ENCODE assay signal across 19 cellular contexts in genomic region chr4:152735918-152736305, GRCh38.
"Had no signal": no experiment of that assay in that cellular context is flagged by ENCODE, and none has a peak within 500 bp of the region (broad histone marks: within the 10 kb centered on the region; RNA-seq: fewer than 3 reads in every experiment).

No MANE protein-coding gene starts in this region.

- H3K4me3 Mint-ChIP-seq: activated B cell treated with CpG ODN at 0.5 μM for 24 hours; activated CD4-positive, alpha-beta T cell treated with anti-CD3 and anti-CD28 coated beads, Interleukin-2, amount 10 ng/mL, durations not matched to agents 24 days and 14 days; activated CD8-positive, alpha-beta memory T cell treated with anti-CD3 and anti-CD28 coated beads, Interleukin-2, amount 10 ng/mL, durations not matched to agents 7 days and 5 days; activated naive CD4-positive, alpha-beta T cell treated with anti-CD3 and anti-CD28 coated beads, Interleukin-2, amount 50 U/mL, for 24 hours; activated T-cell treated with anti-CD3 and anti-CD28 coated beads, Interleukin-2, amount 50 U/mL, for 24 hours; activated T-helper 1 cell treated with anti-CD3 and anti-CD28 coated beads, Interleukin-12 subunit alpha, Interleukin-12 subunit beta, Interleukin-2, Interleukin-4 antibody, amounts not matched to agents 30 ng/mL and 10 ng/mL and 1 ng/mL, durations not matched to agents 14 hours and 24 hours and 36 hours; central memory CD8-positive, alpha-beta T cell; T-helper 17 cell had no signal

- H3K4me1 Mint-ChIP-seq: activated naive CD4-positive, alpha-beta T cell treated with anti-CD3 and anti-CD28 coated beads, Interleukin-2, amount 50 U/mL, for 24 hours had no signal

- H3K9me3 Mint-ChIP-seq: activated B cell treated with CpG ODN at 0.5 μM for 24 hours; activated CD4-positive, alpha-beta T cell treated with anti-CD3 and anti-CD28 coated beads, Interleukin-2, amount 10 ng/mL, durations not matched to agents 24 days and 14 days; activated naive CD4-positive, alpha-beta T cell treated with anti-CD3 and anti-CD28 coated beads, Interleukin-2, amount 50 U/mL, for 24 hours; activated T-cell treated with anti-CD3 and anti-CD28 coated beads, Interleukin-2, amount 50 U/mL, for 24 hours; activated T-helper 1 cell treated with anti-CD3 and anti-CD28 coated beads, Interleukin-12 subunit alpha, Interleukin-12 subunit beta, Interleukin-2, Interleukin-4 antibody, amounts not matched to agents 30 ng/mL and 10 ng/mL and 1 ng/mL, durations not matched to agents 14 hours and 24 hours and 36 hours; central memory CD8-positive, alpha-beta T cell had no signal

- DNase-seq: activated B cell treated with CpG ODN at 0.5 μM for 24 hours; activated CD4-positive, alpha-beta T cell treated with anti-CD3 and anti-CD28 coated beads for 1 hour; activated CD4-positive, alpha-beta T cell treated with anti-CD3 and anti-CD28 coated beads, Interleukin-2, amount 10 ng/mL, durations not matched to agents 24 days and 14 days; activated CD4-positive, alpha-beta T cell treated with anti-CD3 and anti-CD28 coated beads, Interleukin-2, amount 50 U/mL, for 48 hours; activated CD8-positive, alpha-beta memory T cell treated with anti-CD3 and anti-CD28 coated beads, Interleukin-2, amount 10 ng/mL, durations not matched to agents 7 days and 5 days; activated effector memory CD4-positive, alpha-beta T cell treated with Interleukin-2 at 50 U/mL for 16 hours; activated naive CD4-positive, alpha-beta T cell; activated T-cell treated with anti-CD3 and anti-CD28 coated beads, Interleukin-2, amount 50 U/mL, for 24 hours; amniotic stem cell; body of pancreas; NCI-H1436 treated with DMSO at 0.1 percent for 48 hours; NCI-H187; NK-92 treated with Interleukin-12 subunit alpha and Interleukin-12 subunit beta, amount 100 ng/mL, for 24 hours; SIG-M5; T-helper 17 cell; T-helper 9 cell had no signal

- ATAC-seq: body of pancreas had no signal

- H3K27me3 Mint-ChIP-seq: activated naive CD4-positive, alpha-beta T cell treated with anti-CD3 and anti-CD28 coated beads, Interleukin-2, amount 50 U/mL, for 24 hours had no signal

- H3K36me3 Mint-ChIP-seq: activated CD8-positive, alpha-beta memory T cell treated with anti-CD3 and anti-CD28 coated beads, Interleukin-2, amount 10 ng/mL, durations not matched to agents 7 days and 5 days; activated naive CD4-positive, alpha-beta T cell treated with anti-CD3 and anti-CD28 coated beads, Interleukin-2, amount 50 U/mL, for 24 hours had no signal

- H3K27ac Mint-ChIP-seq: activated B cell treated with CpG ODN at 0.5 μM for 24 hours; activated CD4-positive, alpha-beta T cell treated with anti-CD3 and anti-CD28 coated beads, Interleukin-2, amount 10 ng/mL, durations not matched to agents 24 days and 14 days; activated CD8-positive, alpha-beta memory T cell treated with anti-CD3 and anti-CD28 coated beads, Interleukin-2, amount 10 ng/mL, durations not matched to agents 7 days and 5 days; activated naive CD4-positive, alpha-beta T cell treated with anti-CD3 and anti-CD28 coated beads, Interleukin-2, amount 50 U/mL, for 24 hours; activated T-cell treated with anti-CD3 and anti-CD28 coated beads, Interleukin-2, amount 50 U/mL, for 24 hours; activated T-helper 1 cell treated with anti-CD3 and anti-CD28 coated beads, Interleukin-12 subunit alpha, Interleukin-12 subunit beta, Interleukin-2, Interleukin-4 antibody, amounts not matched to agents 30 ng/mL and 10 ng/mL and 1 ng/mL, durations not matched to agents 14 hours and 24 hours and 36 hours; T-helper 17 cell had no signal
